17 cellular contexts compared by ENCODE assay signal in the genomic region with DNA sequence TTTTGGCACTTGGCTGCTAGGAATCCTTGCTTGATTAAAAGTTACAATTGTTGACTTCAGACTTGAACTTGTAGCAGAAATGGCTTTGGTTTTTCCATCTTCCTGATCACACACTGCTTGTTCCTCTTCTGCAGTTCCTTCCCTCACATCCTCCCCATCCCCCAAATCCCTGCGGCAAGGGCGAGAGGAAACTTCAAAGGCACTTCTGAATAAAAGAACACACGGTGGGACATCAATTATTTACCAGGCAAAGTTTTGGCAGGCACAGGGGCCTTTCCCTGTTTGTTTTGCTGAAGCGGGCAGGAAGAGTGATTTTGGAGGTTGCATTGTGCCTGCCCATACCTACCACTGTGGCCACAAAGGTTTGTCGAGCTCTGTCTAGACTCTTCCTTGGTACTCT.
"Had no signal": no experiment of that assay in that cellular context is flagged by ENCODE, and none has a peak within 500 bp of the region (broad histone marks: within the 10 kb centered on the region; RNA-seq: fewer than 3 reads in every experiment).

No MANE protein-coding gene starts in this region.

- DNase-seq: activated CD4-positive, alpha-beta memory T cell treated with anti-CD3 and anti-CD28 coated beads, Interleukin-2, amount 10 ng/mL, durations not matched to agents 7 days and 5 days; activated CD4-positive, alpha-beta T cell treated with anti-CD3 and anti-CD28 coated beads for 36 hours; activated effector memory CD4-positive, alpha-beta T cell treated with Interleukin-2 at 50 U/mL for 16 hours; activated naive CD4-positive, alpha-beta T cell treated with anti-CD3 and anti-CD28 coated beads, Interleukin-2, amount 50 U/mL, for 16 hours; activated T-cell treated with anti-CD3 and anti-CD28 coated beads, Interleukin-2, amount 50 U/mL, for 24 hours; dermis blood vessel endothelial cell; heart left ventricle; islet precursor cell; left ventricle myocardium superior; natural killer cell; occipital lobe; stimulated activated CD4-positive, alpha-beta T cell treated with anti-CD3 and anti-CD28 coated beads, Interleukin-4, amount 100 ng/mL, for 24 hours; stimulated activated naive CD8-positive, alpha-beta T cell treated with anti-CD3 and anti-CD28 coated beads, Interleukin-15, Interleukin-2, amounts not matched to agents 100 U/mL and 50 U/mL, for 24 hours; trophoblast cell had no signal

- H3K9me3 Mint-ChIP-seq: activated CD4-positive, alpha-beta memory T cell treated with anti-CD3 and anti-CD28 coated beads, Interleukin-2, amount 10 ng/mL, durations not matched to agents 7 days and 5 days had no signal

- H3K4me1 ChIP-seq: heart left ventricle, right atrium auricular region had no signal

- H3K4me1 Mint-ChIP-seq: activated CD4-positive, alpha-beta memory T cell treated with anti-CD3 and anti-CD28 coated beads, Interleukin-2, amount 10 ng/mL, durations not matched to agents 7 days and 5 days; activated CD4-positive, alpha-beta T cell treated with anti-CD3 and anti-CD28 coated beads for 36 hours; memory B cell; natural killer cell had no signal

- H3K4me3 Mint-ChIP-seq: activated CD4-positive, alpha-beta memory T cell treated with anti-CD3 and anti-CD28 coated beads, Interleukin-2, amount 10 ng/mL, durations not matched to agents 7 days and 5 days; activated CD4-positive, alpha-beta T cell treated with anti-CD3 and anti-CD28 coated beads for 36 hours; activated T-cell treated with anti-CD3 and anti-CD28 coated beads, Interleukin-2, amount 50 U/mL, for 24 hours; memory B cell; natural killer cell had no signal

- H3K27me3 ChIP-seq: heart left ventricle, right atrium auricular region had no signal

- H3K27me3 Mint-ChIP-seq: activated CD4-positive, alpha-beta memory T cell treated with anti-CD3 and anti-CD28 coated beads, Interleukin-2, amount 10 ng/mL, durations not matched to agents 7 days and 5 days had no signal

- H3K27ac Mint-ChIP-seq: activated CD4-positive, alpha-beta memory T cell treated with anti-CD3 and anti-CD28 coated beads, Interleukin-2, amount 10 ng/mL, durations not matched to agents 7 days and 5 days; activated CD4-positive, alpha-beta T cell treated with anti-CD3 and anti-CD28 coated beads for 36 hours; activated T-cell treated with anti-CD3 and anti-CD28 coated beads, Interleukin-2, amount 50 U/mL, for 24 hours; memory B cell; natural killer cell had no signal

- H3K9me3 ChIP-seq: heart left ventricle, right atrium auricular region had no signal

- H3K27ac ChIP-seq: heart left ventricle, right atrium auricular region, skin epidermis had no signal

- H3K36me3 Mint-ChIP-seq: memory B cell, natural killer cell had no signal

- H3K36me3 ChIP-seq: heart left ventricle, right atrium auricular region had no signal

- H3K4me3 ChIP-seq: heart left ventricle, right atrium auricular region, skin epidermis had no signal
